25 cellular contexts compared by ENCODE assay signal in genomic region chr15:93203036-93203435, GRCh38.
"Had no signal": no experiment of that assay in that cellular context is flagged by ENCODE, and none has a peak within 500 bp of the region (broad histone marks: within the 10 kb centered on the region; RNA-seq: fewer than 3 reads in every experiment).

No MANE protein-coding gene starts in this region.

- H3K4me3 Mint-ChIP-seq: activated CD4-positive, alpha-beta T cell treated with anti-CD3 and anti-CD28 coated beads for 36 hours; activated CD4-positive, alpha-beta T cell treated with anti-CD3 and anti-CD28 coated beads, Interleukin-2, amount 10 ng/mL, durations not matched to agents 7 days and 5 days; activated CD8-positive, alpha-beta T cell treated with anti-CD3 and anti-CD28 coated beads, Interleukin-2, amount 10 ng/mL, durations not matched to agents 7 days and 5 days; activated T-cell treated with anti-CD3 and anti-CD28 coated beads, Interleukin-2, amount 50 U/mL, for 24 hours had no signal

- H3K27me3 ChIP-seq: adrenal gland, body of pancreas, breast epithelium, SJCRH30 had no signal

- H3K4me1 Mint-ChIP-seq: activated CD4-positive, alpha-beta T cell treated with anti-CD3 and anti-CD28 coated beads for 36 hours; activated CD4-positive, alpha-beta T cell treated with anti-CD3 and anti-CD28 coated beads, Interleukin-2, amount 10 ng/mL, durations not matched to agents 7 days and 5 days had no signal

- ATAC-seq: activated CD4-positive, alpha-beta T cell treated with anti-CD3 and anti-CD28 coated beads for 36 hours; activated CD8-positive, alpha-beta T cell treated with anti-CD3 and anti-CD28 coated beads, Interleukin-2, amount 10 ng/mL, durations not matched to agents 7 days and 5 days; activated naive CD4-positive, alpha-beta T cell treated with anti-CD3 and anti-CD28 coated beads, Interleukin-2, amount 50 U/mL, for 72 hours; body of pancreas; K562; Panc1 had no signal

- DNase-seq: activated CD4-positive, alpha-beta T cell treated with anti-CD3 and anti-CD28 coated beads for 36 hours; activated CD4-positive, alpha-beta T cell treated with anti-CD3 and anti-CD28 coated beads, Interleukin-2, amount 10 ng/mL, durations not matched to agents 7 days and 5 days; activated CD4-positive, alpha-beta T cell treated with anti-CD3 and anti-CD28 coated beads, Interleukin-2, amount 50 U/mL, for 48 hours; activated CD8-positive, alpha-beta T cell treated with anti-CD3 and anti-CD28 coated beads, Interleukin-2, amount 10 ng/mL, durations not matched to agents 7 days and 5 days; activated gamma-delta T cell; activated naive CD4-positive, alpha-beta T cell treated with Interleukin-2 at 50 U/mL for 16 hours; activated T-cell treated with anti-CD3 and anti-CD28 coated beads, Interleukin-2, amount 50 U/mL, for 24 hours; adrenal gland; body of pancreas; NCI-H1105; NCI-H1417 treated with DMSO at 0.1 percent for 48 hours; NCI-H1930; NCI-H2081 treated with DMSO at 0.1 percent for 48 hours; NCI-H345; NCI-H524 treated with DMSO at 0.1 percent for 48 hours; SHP77; SJCRH30; T1000; WERI-Rb-1 had no signal

- H3K27ac Mint-ChIP-seq: activated CD4-positive, alpha-beta T cell treated with anti-CD3 and anti-CD28 coated beads for 36 hours; activated CD4-positive, alpha-beta T cell treated with anti-CD3 and anti-CD28 coated beads, Interleukin-2, amount 10 ng/mL, durations not matched to agents 7 days and 5 days; activated CD8-positive, alpha-beta T cell treated with anti-CD3 and anti-CD28 coated beads, Interleukin-2, amount 10 ng/mL, durations not matched to agents 7 days and 5 days; activated naive CD4-positive, alpha-beta T cell treated with anti-CD3 and anti-CD28 coated beads, Interleukin-2, amount 50 U/mL, for 72 hours; activated T-cell treated with anti-CD3 and anti-CD28 coated beads, Interleukin-2, amount 50 U/mL, for 24 hours; activated T-helper 2 cell treated with anti-CD3 and anti-CD28 coated beads, Interferon-gamma antibody, Interleukin-2, Interleukin-4, amounts not matched to agents 10 μg/mL and 5 μg/mL and 100 μg/mL, durations not matched to agents 14 hours and 24 hours and 36 hours had no signal

- H3K4me1 ChIP-seq: adrenal gland, body of pancreas, breast epithelium, SJCRH30 had no signal

- H3K9me3 Mint-ChIP-seq: activated CD4-positive, alpha-beta T cell treated with anti-CD3 and anti-CD28 coated beads, Interleukin-2, amount 10 ng/mL, durations not matched to agents 7 days and 5 days; activated T-helper 2 cell treated with anti-CD3 and anti-CD28 coated beads, Interferon-gamma antibody, Interleukin-2, Interleukin-4, amounts not matched to agents 10 μg/mL and 5 μg/mL and 100 μg/mL, durations not matched to agents 14 hours and 24 hours and 36 hours had no signal

- H3K27ac ChIP-seq: adrenal gland, body of pancreas, breast epithelium, SJCRH30, SK-N-MC, WERI-Rb-1 had no signal

- H3K36me3 ChIP-seq: adrenal gland, breast epithelium, SJCRH30, WERI-Rb-1 had no signal

- H3K4me3 ChIP-seq: adrenal gland, body of pancreas, breast epithelium, K562, SJCRH30, SK-N-MC had no signal

- H3K9me3 ChIP-seq: adrenal gland, body of pancreas had no signal
